In genomic region chr10:11795101-11795920, GRCh38 we compare ENCODE assay signal across 1 cellular context.
TF ChIP-seq lines count a peak whose summit lies in the region.

No MANE protein-coding gene starts in this region.

TF ChIP-seq in A549, 52 proteins besides CTCF, POLR2A, EP300 and RAD21:
- no peak for TF ChIP-seq CBX8 (IDR thresholded peaks at IDR 0.05)
- TF ChIP-seq HOXA7 (CRISPR knock-in tag; IDR thresholded peaks at IDR 0.05): no peak
- no peak for TF ChIP-seq HOXB13 (CRISPR knock-in tag; IDR thresholded peaks at IDR 0.05; ENCODE audit: low read depth)
- TF ChIP-seq CHD2 (IDR thresholded peaks at IDR 0.05; ENCODE audit: low read length, partially characterized antibody): no peak
- TF ChIP-seq CEBPB (IDR thresholded peaks at IDR 0.05): no peak
- TF ChIP-seq FOSB (CRISPR knock-in tag; IDR thresholded peaks at IDR 0.05): no peak
- no peak for TF ChIP-seq NFE2L2 (conservative IDR thresholded peaks at IDR 0.05; ENCODE audit: low read length)
- TF ChIP-seq HOXB5 (CRISPR knock-in tag; IDR thresholded peaks at IDR 0.05): no peak
- TF ChIP-seq, protein P1, sequence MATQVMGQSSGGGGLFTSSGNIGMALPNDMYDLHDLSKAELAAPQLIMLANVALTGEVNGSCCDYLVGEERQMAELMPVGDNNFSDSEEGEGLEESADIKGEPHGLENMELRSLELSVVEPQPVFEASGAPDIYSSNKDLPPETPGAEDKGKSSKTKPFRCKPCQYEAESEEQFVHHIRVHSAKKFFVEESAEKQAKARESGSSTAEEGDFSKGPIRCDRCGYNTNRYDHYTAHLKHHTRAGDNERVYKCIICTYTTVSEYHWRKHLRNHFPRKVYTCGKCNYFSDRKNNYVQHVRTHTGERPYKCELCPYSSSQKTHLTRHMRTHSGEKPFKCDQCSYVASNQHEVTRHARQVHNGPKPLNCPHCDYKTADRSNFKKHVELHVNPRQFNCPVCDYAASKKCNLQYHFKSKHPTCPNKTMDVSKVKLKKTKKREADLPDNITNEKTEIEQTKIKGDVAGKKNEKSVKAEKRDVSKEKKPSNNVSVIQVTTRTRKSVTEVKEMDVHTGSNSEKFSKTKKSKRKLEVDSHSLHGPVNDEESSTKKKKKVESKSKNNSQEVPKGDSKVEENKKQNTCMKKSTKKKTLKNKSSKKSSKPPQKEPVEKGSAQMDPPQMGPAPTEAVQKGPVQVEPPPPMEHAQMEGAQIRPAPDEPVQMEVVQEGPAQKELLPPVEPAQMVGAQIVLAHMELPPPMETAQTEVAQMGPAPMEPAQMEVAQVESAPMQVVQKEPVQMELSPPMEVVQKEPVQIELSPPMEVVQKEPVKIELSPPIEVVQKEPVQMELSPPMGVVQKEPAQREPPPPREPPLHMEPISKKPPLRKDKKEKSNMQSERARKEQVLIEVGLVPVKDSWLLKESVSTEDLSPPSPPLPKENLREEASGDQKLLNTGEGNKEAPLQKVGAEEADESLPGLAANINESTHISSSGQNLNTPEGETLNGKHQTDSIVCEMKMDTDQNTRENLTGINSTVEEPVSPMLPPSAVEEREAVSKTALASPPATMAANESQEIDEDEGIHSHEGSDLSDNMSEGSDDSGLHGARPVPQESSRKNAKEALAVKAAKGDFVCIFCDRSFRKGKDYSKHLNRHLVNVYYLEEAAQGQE (IDR thresholded peaks at IDR 0.05): no peak
- TF ChIP-seq FOSL2 (IDR thresholded peaks at IDR 0.05): no peak
- TF ChIP-seq FOSL2 (CRISPR knock-in tag; IDR thresholded peaks at IDR 0.05): no peak
- TF ChIP-seq HDAC2 (IDR thresholded peaks at IDR 0.05): no peak
- TF ChIP-seq, protein P2, sequence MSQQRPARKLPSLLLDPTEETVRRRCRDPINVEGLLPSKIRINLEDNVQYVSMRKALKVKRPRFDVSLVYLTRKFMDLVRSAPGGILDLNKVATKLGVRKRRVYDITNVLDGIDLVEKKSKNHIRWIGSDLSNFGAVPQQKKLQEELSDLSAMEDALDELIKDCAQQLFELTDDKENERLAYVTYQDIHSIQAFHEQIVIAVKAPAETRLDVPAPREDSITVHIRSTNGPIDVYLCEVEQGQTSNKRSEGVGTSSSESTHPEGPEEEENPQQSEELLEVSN (IDR thresholded peaks at IDR 0.05; ENCODE audit: borderline replicate concordance, low read depth): no peak
- TF ChIP-seq, protein P3, sequence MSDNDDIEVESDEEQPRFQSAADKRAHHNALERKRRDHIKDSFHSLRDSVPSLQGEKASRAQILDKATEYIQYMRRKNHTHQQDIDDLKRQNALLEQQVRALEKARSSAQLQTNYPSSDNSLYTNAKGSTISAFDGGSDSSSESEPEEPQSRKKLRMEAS (IDR thresholded peaks at IDR 0.05): no peak
- no peak for TF ChIP-seq USF2 (IDR thresholded peaks at IDR 0.05)
- no peak for TF ChIP-seq ZNF302 (CRISPR knock-in tag; IDR thresholded peaks at IDR 0.05)
- TF ChIP-seq BHLHE40 (IDR thresholded peaks at IDR 0.05; ENCODE audit: low read depth, low read length): no peak
- TF ChIP-seq KDM5A (IDR thresholded peaks at IDR 0.05): no peak
- TF ChIP-seq ZFP36 (IDR thresholded peaks at IDR 0.05; ENCODE audit: borderline replicate concordance, partially characterized antibody): no peak
- no peak for TF ChIP-seq NPAS2 (CRISPR knock-in tag; IDR thresholded peaks at IDR 0.05; ENCODE audit: borderline replicate concordance)
